In the genomic region with DNA sequence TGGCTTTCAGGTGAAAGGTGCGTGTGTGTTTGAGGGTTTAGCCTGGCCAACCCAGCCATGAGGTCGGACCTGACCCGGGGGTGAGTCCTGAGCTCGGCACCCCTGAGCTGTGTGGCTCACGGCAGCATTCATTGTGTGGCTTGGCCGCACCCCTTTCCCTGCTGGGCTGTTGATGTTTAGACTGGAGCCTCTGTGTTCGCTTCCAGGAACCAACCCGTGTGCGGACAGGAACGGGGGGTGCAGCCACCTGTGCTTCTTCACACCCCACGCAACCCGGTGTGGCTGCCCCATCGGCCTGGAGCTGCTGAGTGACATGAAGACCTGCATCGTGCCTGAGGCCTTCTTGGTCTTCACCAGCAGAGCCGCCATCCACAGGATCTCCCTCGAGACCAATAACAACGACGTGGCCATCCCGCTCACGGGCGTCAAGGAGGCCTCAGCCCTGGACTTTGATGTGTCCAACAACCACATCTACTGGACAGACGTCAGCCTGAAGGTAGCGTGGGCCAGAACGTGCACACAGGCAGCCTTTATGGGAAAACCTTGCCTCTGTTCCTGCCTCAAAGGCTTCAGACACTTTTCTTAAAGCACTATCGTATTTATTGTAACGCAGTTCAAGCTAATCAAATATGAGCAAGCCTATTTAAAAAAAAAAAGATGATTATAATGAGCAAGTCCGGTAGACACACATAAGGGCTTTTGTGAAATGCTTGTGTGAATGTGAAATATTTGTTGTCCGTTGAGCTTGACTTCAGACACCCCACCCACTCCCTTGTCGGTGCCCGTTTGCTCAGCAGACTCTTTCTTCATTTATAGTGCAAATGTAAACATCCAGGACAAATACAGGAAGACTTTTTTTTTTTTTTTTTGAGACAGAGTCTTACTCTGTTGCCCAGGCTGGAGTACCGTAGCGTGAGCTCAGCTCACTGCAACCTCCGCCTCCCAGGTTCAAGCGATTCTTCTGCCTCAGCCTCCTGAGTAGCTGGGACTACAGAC, we compare ENCODE assay signal across 1 cellular context.
TF ChIP-seq lines count a peak whose summit lies in the region.

No MANE protein-coding gene starts in this region.

TF ChIP-seq in HepG2, 621 proteins besides CTCF, POLR2A, EP300 and RAD21 (continued from another document):
- TF ChIP-seq, protein P1, sequence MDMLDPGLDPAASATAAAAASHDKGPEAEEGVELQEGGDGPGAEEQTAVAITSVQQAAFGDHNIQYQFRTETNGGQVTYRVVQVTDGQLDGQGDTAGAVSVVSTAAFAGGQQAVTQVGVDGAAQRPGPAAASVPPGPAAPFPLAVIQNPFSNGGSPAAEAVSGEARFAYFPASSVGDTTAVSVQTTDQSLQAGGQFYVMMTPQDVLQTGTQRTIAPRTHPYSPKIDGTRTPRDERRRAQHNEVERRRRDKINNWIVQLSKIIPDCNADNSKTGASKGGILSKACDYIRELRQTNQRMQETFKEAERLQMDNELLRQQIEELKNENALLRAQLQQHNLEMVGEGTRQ (IDR thresholded peaks at IDR 0.05; ENCODE audit: low read depth, low read length): no peak
- TF ChIP-seq, protein P1 (CRISPR knock-in tag; IDR thresholded peaks at IDR 0.05; ENCODE audit: borderline replicate concordance): no peak
- TF ChIP-seq FOXA1 (IDR thresholded peaks at IDR 0.05): no peak
- TF ChIP-seq FOXA1 (CRISPR knock-in tag; IDR thresholded peaks at IDR 0.05): peak; percentile 29; the same call in 1 of the 2 replicates
- TF ChIP-seq ZNF121 (CRISPR knock-in tag; IDR thresholded peaks at IDR 0.05): peak; percentile 74
- TF ChIP-seq, protein P2, sequence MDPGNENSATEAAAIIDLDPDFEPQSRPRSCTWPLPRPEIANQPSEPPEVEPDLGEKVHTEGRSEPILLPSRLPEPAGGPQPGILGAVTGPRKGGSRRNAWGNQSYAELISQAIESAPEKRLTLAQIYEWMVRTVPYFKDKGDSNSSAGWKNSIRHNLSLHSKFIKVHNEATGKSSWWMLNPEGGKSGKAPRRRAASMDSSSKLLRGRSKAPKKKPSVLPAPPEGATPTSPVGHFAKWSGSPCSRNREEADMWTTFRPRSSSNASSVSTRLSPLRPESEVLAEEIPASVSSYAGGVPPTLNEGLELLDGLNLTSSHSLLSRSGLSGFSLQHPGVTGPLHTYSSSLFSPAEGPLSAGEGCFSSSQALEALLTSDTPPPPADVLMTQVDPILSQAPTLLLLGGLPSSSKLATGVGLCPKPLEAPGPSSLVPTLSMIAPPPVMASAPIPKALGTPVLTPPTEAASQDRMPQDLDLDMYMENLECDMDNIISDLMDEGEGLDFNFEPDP (CRISPR knock-in tag; conservative IDR thresholded peaks at IDR 0.05): no peak
- TF ChIP-seq AGO2 (optimal IDR thresholded peaks at IDR 0.05; ENCODE audit: low read depth, low read length): peak; percentile 64
- TF ChIP-seq HNRNPLL (IDR thresholded peaks at IDR 0.05; ENCODE audit: low read depth, low read length, poor library complexity, severe bottlenecking): peak; percentile 14
- no peak for TF ChIP-seq U2AF2 (IDR thresholded peaks at IDR 0.05; ENCODE audit: low read depth, low read length)
- TF ChIP-seq ZNF773 (CRISPR knock-in tag; IDR thresholded peaks at IDR 0.05; ENCODE audit: borderline replicate concordance): no peak
- TF ChIP-seq, protein P3, sequence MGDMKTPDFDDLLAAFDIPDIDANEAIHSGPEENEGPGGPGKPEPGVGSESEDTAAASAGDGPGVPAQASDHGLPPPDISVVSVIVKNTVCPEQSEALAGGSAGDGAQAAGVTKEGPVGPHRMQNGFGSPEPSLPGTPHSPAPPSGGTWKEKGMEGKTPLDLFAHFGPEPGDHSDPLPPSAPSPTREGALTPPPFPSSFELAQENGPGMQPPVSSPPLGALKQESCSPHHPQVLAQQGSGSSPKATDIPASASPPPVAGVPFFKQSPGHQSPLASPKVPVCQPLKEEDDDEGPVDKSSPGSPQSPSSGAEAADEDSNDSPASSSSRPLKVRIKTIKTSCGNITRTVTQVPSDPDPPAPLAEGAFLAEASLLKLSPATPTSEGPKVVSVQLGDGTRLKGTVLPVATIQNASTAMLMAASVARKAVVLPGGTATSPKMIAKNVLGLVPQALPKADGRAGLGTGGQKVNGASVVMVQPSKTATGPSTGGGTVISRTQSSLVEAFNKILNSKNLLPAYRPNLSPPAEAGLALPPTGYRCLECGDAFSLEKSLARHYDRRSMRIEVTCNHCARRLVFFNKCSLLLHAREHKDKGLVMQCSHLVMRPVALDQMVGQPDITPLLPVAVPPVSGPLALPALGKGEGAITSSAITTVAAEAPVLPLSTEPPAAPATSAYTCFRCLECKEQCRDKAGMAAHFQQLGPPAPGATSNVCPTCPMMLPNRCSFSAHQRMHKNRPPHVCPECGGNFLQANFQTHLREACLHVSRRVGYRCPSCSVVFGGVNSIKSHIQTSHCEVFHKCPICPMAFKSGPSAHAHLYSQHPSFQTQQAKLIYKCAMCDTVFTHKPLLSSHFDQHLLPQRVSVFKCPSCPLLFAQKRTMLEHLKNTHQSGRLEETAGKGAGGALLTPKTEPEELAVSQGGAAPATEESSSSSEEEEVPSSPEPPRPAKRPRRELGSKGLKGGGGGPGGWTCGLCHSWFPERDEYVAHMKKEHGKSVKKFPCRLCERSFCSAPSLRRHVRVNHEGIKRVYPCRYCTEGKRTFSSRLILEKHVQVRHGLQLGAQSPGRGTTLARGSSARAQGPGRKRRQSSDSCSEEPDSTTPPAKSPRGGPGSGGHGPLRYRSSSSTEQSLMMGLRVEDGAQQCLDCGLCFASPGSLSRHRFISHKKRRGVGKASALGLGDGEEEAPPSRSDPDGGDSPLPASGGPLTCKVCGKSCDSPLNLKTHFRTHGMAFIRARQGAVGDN (CRISPR knock-in tag; IDR thresholded peaks at IDR 0.05): peak; percentile 43
- TF ChIP-seq, protein P4, sequence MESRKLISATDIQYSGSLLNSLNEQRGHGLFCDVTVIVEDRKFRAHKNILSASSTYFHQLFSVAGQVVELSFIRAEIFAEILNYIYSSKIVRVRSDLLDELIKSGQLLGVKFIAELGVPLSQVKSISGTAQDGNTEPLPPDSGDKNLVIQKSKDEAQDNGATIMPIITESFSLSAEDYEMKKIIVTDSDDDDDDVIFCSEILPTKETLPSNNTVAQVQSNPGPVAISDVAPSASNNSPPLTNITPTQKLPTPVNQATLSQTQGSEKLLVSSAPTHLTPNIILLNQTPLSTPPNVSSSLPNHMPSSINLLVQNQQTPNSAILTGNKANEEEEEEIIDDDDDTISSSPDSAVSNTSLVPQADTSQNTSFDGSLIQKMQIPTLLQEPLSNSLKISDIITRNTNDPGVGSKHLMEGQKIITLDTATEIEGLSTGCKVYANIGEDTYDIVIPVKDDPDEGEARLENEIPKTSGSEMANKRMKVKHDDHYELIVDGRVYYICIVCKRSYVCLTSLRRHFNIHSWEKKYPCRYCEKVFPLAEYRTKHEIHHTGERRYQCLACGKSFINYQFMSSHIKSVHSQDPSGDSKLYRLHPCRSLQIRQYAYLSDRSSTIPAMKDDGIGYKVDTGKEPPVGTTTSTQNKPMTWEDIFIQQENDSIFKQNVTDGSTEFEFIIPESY (CRISPR knock-in tag; IDR thresholded peaks at IDR 0.05): peak; percentile 85
